19 cellular contexts compared by ENCODE assay signal in the genomic region with DNA sequence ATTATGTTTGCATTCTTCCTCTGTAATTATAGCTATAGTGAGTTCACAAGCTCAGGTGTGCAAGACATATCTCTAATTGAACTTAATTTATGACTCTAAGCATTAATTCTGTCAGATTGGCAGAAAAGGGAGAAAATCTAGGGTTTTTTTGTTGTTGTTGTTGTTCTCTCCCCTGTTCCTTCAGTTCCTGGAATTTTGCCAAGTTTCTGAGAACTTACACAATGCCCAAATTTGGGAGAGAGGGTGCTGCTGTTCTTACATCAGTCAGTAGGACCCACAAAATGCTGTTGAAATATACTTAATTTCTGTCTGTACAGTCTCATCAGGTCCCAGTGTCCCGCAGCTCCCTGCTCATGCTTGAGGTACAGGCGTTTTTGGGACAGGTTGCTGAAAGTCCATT.
A peak's percentile ranks its signal among the peaks of the same experiment; 100 is the strongest.
DNase-seq lines count a peak whose midpoint lies in the region; FAIRE-seq and TF ChIP-seq lines count a peak whose summit lies in the region.
"Had no signal": no experiment of that assay in that cellular context is flagged by ENCODE, and none has a peak within 500 bp of the region (broad histone marks: within the 10 kb centered on the region; RNA-seq: fewer than 3 reads in every experiment).

No MANE protein-coding gene starts in this region.

- H3K27me3 ChIP-seq in A673 (replicated peaks; ENCODE audit: insufficient read depth, low read depth, low read length, poor library complexity) = no peaks in the 10 kb centered on the region
- H3K27me3 ChIP-seq in effector memory CD4-positive, alpha-beta T cell (replicated peaks; ENCODE audit: control insufficient read depth, insufficient read depth, low read length, poor library complexity, severe bottlenecking) = no peaks in the 10 kb centered on the region

- H3K36me3 ChIP-seq in A673 (ENCODE audit: insufficient read depth, low read length, poor library complexity, severe bottlenecking) = no peaks in the 10 kb centered on the region
- H3K36me3 ChIP-seq in effector memory CD4-positive, alpha-beta T cell (ENCODE audit: control insufficient read depth, insufficient read depth, low read length) = no peaks in the 10 kb centered on the region

- no peaks in the 10 kb centered on the region for H3K4me1 ChIP-seq in A673 (ENCODE audit: insufficient read depth, low read length, poor library complexity, severe bottlenecking)
- no peaks in the 10 kb centered on the region for H3K4me1 ChIP-seq in effector memory CD4-positive, alpha-beta T cell (ENCODE audit: control insufficient read depth, insufficient read depth, low read length, poor library complexity, severe bottlenecking)

- peaks cover 5% of the 10 kb centered on the region for H3K9me3 ChIP-seq in A673 (ENCODE audit: low read depth, low read length, poor library complexity, severe bottlenecking)
- no peaks in the 10 kb centered on the region for H3K9me3 ChIP-seq in effector memory CD4-positive, alpha-beta T cell (ENCODE audit: control insufficient read depth, low read length)
- H3K9me3 ChIP-seq: Caco-2 had no signal

- no peak for FAIRE-seq in GM12891 (lab: Jason Lieb, UNC)
- FAIRE-seq: G401.6, HTR-8/SVneo had no signal

- no peak overlapping the region for H3K27ac ChIP-seq in A673 (ENCODE audit: low read depth, low read length, poor library complexity, severe bottlenecking)
- H3K27ac ChIP-seq in effector memory CD4-positive, alpha-beta T cell (ENCODE audit: insufficient read depth, low read length, poor library complexity, severe bottlenecking) = no peak overlapping the region
- H3K27ac ChIP-seq: HL-60 had no signal

- no TSS peak for BruUV-seq in A673 (replicated peaks; lab: Mats Ljungman, UMichigan)

- TF ChIP-seq POLR2A in GM12891 (IDR thresholded peaks at IDR 0.05; ENCODE audit: low read depth, low read length) = no peak

- DNase-seq in NCI-H2196 (lab: John Stamatoyannopoulos, UW; ENCODE audit: unreplicated experiment) (peak; percentile 26), NCI-H2196 treated with DMSO at 0.1 percent for 48 hours (lab: John Stamatoyannopoulos, UW; ENCODE audit: unreplicated experiment) (no peak), A673 (ENCODE audit: low spot score) (peak; percentile 36), MV-4-11 (lab: John Stamatoyannopoulos, UW) (peak; percentile 17), cardiac fibroblast (ENCODE audit: low read depth in 2 of 2) (peak; percentile 34 to 44), GM12891 (ENCODE audit: insufficient read length, low spot score) (no peak), DMS114 treated with DMSO at 0.1 percent for 48 hours (lab: John Stamatoyannopoulos, UW; ENCODE audit: unreplicated experiment) (no peak)
- DNase-seq in effector memory CD4-positive, alpha-beta T cell = no peak
- DNase-seq: AML-193, Caco-2, DND-41, GOT3, NCI-H1048, NCI-H1694, NCI-H524, SW 1271 had no signal

- H3K4me3 ChIP-seq in A673 (ENCODE audit: low read depth, low read length, poor library complexity, severe bottlenecking) (no peak overlapping the region), cardiac fibroblast (replicated peaks in 1 of 2; ENCODE audit: low read depth in 2 of 2, low read length in 2 of 2) (no peak overlapping the region)
- no peak overlapping the region for H3K4me3 ChIP-seq in effector memory CD4-positive, alpha-beta T cell (ENCODE audit: insufficient read depth, low read depth, low read length, poor library complexity, severe bottlenecking)

- intact Hi-C loops in A673 (cut with micrococcal nuclease; ENCODE audit: unreplicated experiment) = no loop called here

- POLR2A ChIA-PET in A673 (lab: Charles Lee; ENCODE audit: low non-redundant PET) = no interaction called here

- CTCF ChIA-PET in A673 (lab: Charles Lee) = no interaction called here

- TF ChIP-seq CTCF in A673 (conservative IDR thresholded peaks at IDR 0.05; ENCODE audit: low read depth, low read length) (no peak), cardiac fibroblast (IDR thresholded peaks at IDR 0.05; ENCODE audit: low read depth, low read length) (no peak)

TF ChIP-seq in GM12891, 5 proteins besides CTCF, POLR2A, EP300 and RAD21:
- TF ChIP-seq POU2F2 (IDR thresholded peaks at IDR 0.05; ENCODE audit: low read depth, low read length) (no peak), SPI1 (IDR thresholded peaks at IDR 0.05; ENCODE audit: low read depth, low read length) (no peak), POLR2AphosphoS5 (IDR thresholded peaks at IDR 0.05; ENCODE audit: low read depth, low read length) (no peak), PAX5 (IDR thresholded peaks at IDR 0.05; ENCODE audit: insufficient read depth, low read length, severe bottlenecking) (no peak), TAF1 (IDR thresholded peaks at IDR 0.05; ENCODE audit: low read depth, low read length) (no peak)

Comparison
In these comparisons a context has a peak if more than half of its experiments do, and no peak if none do; other contexts are left out.
1. DNase-seq: peak in NCI-H2196 (single experiment), A673 (single experiment), MV-4-11 (single experiment) and cardiac fibroblast (2 of 2); none in NCI-H2196 treated with DMSO at 0.1 percent for 48 hours (single experiment), effector memory CD4-positive, alpha-beta T cell (0 of 3), GM12891 (single experiment) and DMS114 treated with DMSO at 0.1 percent for 48 hours (single experiment).